24 cellular contexts compared by ENCODE assay signal in genomic region chr2:210913461-210913860, GRCh38.
DNase-seq lines count a peak whose midpoint lies in the region; FAIRE-seq and TF ChIP-seq lines count a peak whose summit lies in the region.
"Had no signal": no experiment of that assay in that cellular context is flagged by ENCODE, and none has a peak within 500 bp of the region (broad histone marks: within the 10 kb centered on the region; RNA-seq: fewer than 3 reads in every experiment).

No MANE protein-coding gene starts in this region.

- H2AFZ ChIP-seq in H1 (ENCODE audit: low read length): 0 out of 2 replicates have a peak overlapping the region, but pooled peaks have one; percentile 44

- no peak for FAIRE-seq in H1 (lab: Jason Lieb, UNC)

- H3K4me2 ChIP-seq in H1 (ENCODE audit: insufficient read depth in 1 of 2, low read depth in 2 of 2, low read length in 2 of 2): no peak overlapping the region
- H3K4me2 ChIP-seq: KMS-11 had no signal

- no peak for TF ChIP-seq RAD21 in H1 (IDR thresholded peaks at IDR 0.05 in 1 of 2, conservative IDR thresholded peaks at IDR 0.05 in 1 of 2; ENCODE audit: low read depth in 2 of 2, low read length in 2 of 2)

- no peak overlapping the region for H3K56ac ChIP-seq in H1 (replicated peaks; ENCODE audit: insufficient read length, low read depth, low read length)

- no peaks in the 10 kb centered on the region; the same call in 1 of the 2 replicates for H3K23me2 ChIP-seq in H1 (ENCODE audit: low read depth, low read length)

- H3K79me1 ChIP-seq in H1 (ENCODE audit: low read depth, low read length): no peaks in the 10 kb centered on the region

- whole genome bisulfite sequencing in H1 (ENCODE audit: extremely low coverage in 1 of 2, insufficient coverage in 1 of 2, insufficient read length in 1 of 2, insufficient replicate concordance in 2 of 2, low coverage in 1 of 2, low lambda C conversion rate in 2 of 2, missing lambda C conversion rate in 1 of 2), 2 experiments: 47% methylated on average over 2 of the region's 2 CpGs; no CpG with 5 or more reads in 1 of the 2 experiments

- no peak overlapping the region for H3K9ac ChIP-seq in H1 (replicated peaks in 1 of 4; ENCODE audit: extremely low read depth in 1 of 4, low read depth in 3 of 4, low read length in 3 of 4)
- H3K9ac ChIP-seq: KMS-11 had no signal

- no peak overlapping the region for H2BK20ac ChIP-seq in H1 (ENCODE audit: low read length)

- H4K20me1 ChIP-seq in H1 (replicated peaks in 1 of 2; ENCODE audit: control insufficient read depth in 1 of 2, insufficient read depth in 2 of 2, low read length in 2 of 2): no peaks in the 10 kb centered on the region

- H3K36me3 ChIP-seq in H1 (ENCODE audit: control insufficient read depth in 2 of 4, insufficient read depth in 4 of 4, low read length in 3 of 4): no peaks in the 10 kb centered on the region; a peak in 1 of 8 replicates
- H3K36me3 ChIP-seq: SJSA1 had no signal

- H3K14ac ChIP-seq in H1 (ENCODE audit: insufficient read length): no peak overlapping the region

- H3K4me1 ChIP-seq in H1 (replicated peaks in 1 of 4; ENCODE audit: control insufficient read depth in 3 of 4, insufficient read depth in 4 of 4, low read length in 3 of 4): no peaks in the 10 kb centered on the region
- H3K4me1 ChIP-seq: SJSA1 had no signal

- no peak overlapping the region for H2BK15ac ChIP-seq in H1 (ENCODE audit: low read length)

- H2AK5ac ChIP-seq in H1 (ENCODE audit: low read depth, low read length): no peak overlapping the region

- no peaks in the 10 kb centered on the region for H3K9me3 ChIP-seq in H1 (ENCODE audit: insufficient read depth in 2 of 2, low read depth in 1 of 2, low read length in 1 of 2)
- H3K9me3 ChIP-seq: SJSA1 had no signal

- no peaks in the 10 kb centered on the region for H3K27me3 ChIP-seq in H1 (replicated peaks in 1 of 4; ENCODE audit: control insufficient read depth in 3 of 4, extremely low read depth in 1 of 4, insufficient read depth in 3 of 4, low read length in 3 of 4)
- H3K27me3 ChIP-seq: SJSA1 had no signal

- CTCF ChIA-PET in H1 (lab: Charles Lee; ENCODE audit: partially characterized antibody): interaction anchor here (0.6 kb wide), 1 partner anchor 785 kb away, joined by 6 read pairs; no protein-coding TSS in a partner anchor

- no peak overlapping the region for H3K4ac ChIP-seq in H1 (replicated peaks; ENCODE audit: insufficient read length, low read depth, low read length)

- H4K5ac ChIP-seq in H1 (ENCODE audit: insufficient read length, low read depth, low read length): no peak overlapping the region

- no peak for TF ChIP-seq POLR2A in H1 (IDR thresholded peaks at IDR 0.05; ENCODE audit: control extremely low read depth in 1 of 2, low read depth in 2 of 2, low read length in 2 of 2)

- POLR2A ChIA-PET in H1 (lab: Charles Lee; ENCODE audit: partially characterized antibody): no interaction called here

- DNase-seq in HFF-Myc (ENCODE audit: extremely low read depth, low read depth) (peak; percentile 0), amniotic stem cell (lab: John Stamatoyannopoulos, UW) (peak; percentile 2), H1 (ENCODE audit: low read depth in 1 of 2, low spot score in 2 of 2) (no peak), iris pigment epithelial cell (ENCODE audit: low read depth) (peak; percentile 11), NOMO-1 (lab: John Stamatoyannopoulos, UW; ENCODE audit: unreplicated experiment in 2 of 2) (no peak), DMS79 (lab: John Stamatoyannopoulos, UW) (no peak), GDM1 (lab: John Stamatoyannopoulos, UW) (no peak), superior temporal gyrus (ENCODE audit: extremely low spot score) (no peak)
- DNase-seq: ACHN; EL; H7; HFFc6; IMR-90; NCI-H1105; NCI-H146; NCI-H2029; NCI-H345; NCI-H524; NCI-H774; NK-92 treated with Interleukin-12 subunit alpha and Interleukin-12 subunit beta, amount 100 ng/mL, for 24 hours; SW 1271 had no signal

- H3K4me3 ChIP-seq in HFF-Myc (replicated peaks; ENCODE audit: low read depth, low read length) (no peak overlapping the region), H1 (ENCODE audit: extremely low read depth in 1 of 4, insufficient read depth in 2 of 4, low read depth in 3 of 4, low read length in 4 of 4) (no peak overlapping the region)
- H3K4me3 ChIP-seq: SJSA1 had no signal

- no peak overlapping the region for H4K91ac ChIP-seq in H1 (replicated peaks; ENCODE audit: insufficient read length, low read length)

- H3K18ac ChIP-seq in H1 (ENCODE audit: extremely low read depth, low read length): no peak overlapping the region

- H2BK12ac ChIP-seq in H1 (ENCODE audit: low read depth, low read length): no peak overlapping the region

- H2BK120ac ChIP-seq in H1 (replicated peaks; ENCODE audit: low read depth, low read length): no peak overlapping the region

- H3K27ac ChIP-seq in H1 (ENCODE audit: low read depth, low read length): no peak overlapping the region
- H3K27ac ChIP-seq: HL-60, KMS-11, SJSA1 had no signal

- no peak overlapping the region for H4K8ac ChIP-seq in H1 (ENCODE audit: extremely low read depth, insufficient read depth, low read length)

- H3K79me2 ChIP-seq in H1 (ENCODE audit: control insufficient read depth in 1 of 2, insufficient read depth in 2 of 2, low read length in 2 of 2): no peaks in the 10 kb centered on the region

- TF ChIP-seq EP300 in H1 (IDR thresholded peaks at IDR 0.05; ENCODE audit: borderline replicate concordance in 1 of 2, low read depth in 2 of 2, low read length in 2 of 2): no peak

- H2BK5ac ChIP-seq in H1 (ENCODE audit: low read depth, low read length): no peak overlapping the region

- no peak overlapping the region for H3K23ac ChIP-seq in H1 (ENCODE audit: insufficient read length)

- TF ChIP-seq CTCF in HFF-Myc (IDR thresholded peaks at IDR 0.05; ENCODE audit: low read depth, low read length, missing control alignments) (no peak), H1 (IDR thresholded peaks at IDR 0.05; ENCODE audit: control extremely low read depth in 1 of 3, insufficient read depth in 1 of 3, low read depth in 1 of 3, low read length in 3 of 3) (no peak)

TF ChIP-seq in H1, 55 proteins besides CTCF, POLR2A, EP300 and RAD21:
- TF ChIP-seq KDM1A (IDR thresholded peaks at IDR 0.05; ENCODE audit: borderline replicate concordance, low read length) (no peak), TAF7 (optimal IDR thresholded peaks at IDR 0.05; ENCODE audit: borderline replicate concordance, low read depth, low read length) (no peak), TBP (IDR thresholded peaks at IDR 0.05; ENCODE audit: low read depth, low read length) (no peak), SP4 (IDR thresholded peaks at IDR 0.05; ENCODE audit: low read length) (no peak), TEAD4 (IDR thresholded peaks at IDR 0.05; ENCODE audit: low read depth, low read length) (no peak), SIX5 (IDR thresholded peaks at IDR 0.05; ENCODE audit: low read depth, low read length) (no peak), ASH2L (IDR thresholded peaks at IDR 0.05; ENCODE audit: low read length) (no peak), NRF1 (IDR thresholded peaks at IDR 0.05; ENCODE audit: low read depth, low read length) (no peak), TCF12 (IDR thresholded peaks at IDR 0.05; ENCODE audit: low read depth, low read length) (no peak), ZNF274 (IDR thresholded peaks at IDR 0.05; ENCODE audit: borderline replicate concordance, extremely low read depth, low read length) (no peak), BCL11A (IDR thresholded peaks at IDR 0.05; ENCODE audit: low read depth in 2 of 2, low read length in 2 of 2) (no peak), SP1 (IDR thresholded peaks at IDR 0.05; ENCODE audit: low read depth, low read length) (no peak), MAFK (IDR thresholded peaks at IDR 0.05; ENCODE audit: low read depth, low read length) (no peak), YY1 (IDR thresholded peaks at IDR 0.05; ENCODE audit: low read depth, low read length) (no peak)

Comparison
In these comparisons a context has a peak if more than half of its experiments do, and no peak if none do; other contexts are left out.
1. DNase-seq: peak in HFF-Myc (single experiment), amniotic stem cell (single experiment) and iris pigment epithelial cell (single experiment); none in H1 (0 of 2), NOMO-1 (0 of 2), DMS79 (single experiment), GDM1 (single experiment) and superior temporal gyrus (single experiment).